ENCODE assay signal across 8 cellular contexts in the genomic region with DNA sequence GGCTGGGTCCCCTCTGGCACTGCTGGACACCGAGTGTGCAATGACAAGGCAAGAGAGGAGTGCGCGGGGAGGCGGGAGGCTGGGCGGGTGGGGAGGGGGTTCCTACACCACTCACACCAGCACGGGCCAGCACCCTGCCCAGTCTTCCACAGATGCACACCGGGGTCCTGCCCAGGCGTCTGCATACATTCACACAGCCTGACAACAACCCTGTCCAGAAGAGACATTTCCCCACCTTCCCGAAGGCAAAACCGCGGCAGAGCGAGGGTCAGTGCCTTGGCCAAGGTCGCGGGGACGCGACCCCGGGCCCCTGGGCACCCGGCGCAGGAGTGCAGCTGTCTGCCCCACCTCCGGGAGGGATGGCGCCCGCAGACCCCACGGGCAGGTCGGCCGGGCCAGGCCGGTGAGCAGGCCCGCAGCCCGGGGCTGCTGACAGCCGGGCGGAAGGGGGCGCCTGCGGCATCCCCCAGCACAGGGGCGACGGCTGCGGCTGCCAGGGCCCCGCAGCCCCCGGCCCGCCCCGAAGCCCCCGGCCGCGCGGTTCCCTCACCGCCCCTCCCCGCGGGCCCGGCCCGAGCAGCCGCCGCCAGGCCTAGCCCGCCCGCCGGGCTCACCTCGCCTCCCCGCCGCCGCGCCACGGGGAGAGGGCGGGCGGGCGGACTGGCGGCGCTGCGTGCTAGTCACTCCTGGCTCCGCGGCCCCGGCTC. TPM values are rescaled to one million over a fixed set of nuclear protein-coding genes. Genes with fewer than 3 reads are reported as not detected.
A peak's percentile ranks its signal among the peaks of the same experiment; 100 is the strongest.
DNase-seq lines count a peak whose midpoint lies in the region; ATAC-seq and TF ChIP-seq lines count a peak whose summit lies in the region.

No MANE protein-coding gene starts in this region.

- no peaks in the 10 kb centered on the region for H3K27me3 ChIP-seq in left lung
- no peaks in the 10 kb centered on the region for H3K27me3 ChIP-seq in testis

- WGBS in testis, 2 donors = 0% methylated on average over 1 to 29 of the region's 68 CpGs

- no TSS peak for BruUV-seq in MCF 10A (replicated peaks; lab: Mats Ljungman, UMichigan)

- no peak for TF ChIP-seq POLR2A in testis (IDR thresholded peaks at IDR 0.05)

- H3K9me3 Mint-ChIP-seq in MCF 10A (ENCODE audit: unreplicated experiment) = no peaks in the 10 kb centered on the region

- no peaks in the 10 kb centered on the region for H3K27me3 Mint-ChIP-seq in MCF 10A (ENCODE audit: insufficient read depth, unreplicated experiment)

- H3K9me3 ChIP-seq in left lung = no peaks in the 10 kb centered on the region
- no peaks in the 10 kb centered on the region for H3K9me3 ChIP-seq in testis

- peak; percentile 11 for DNase-seq in stimulated activated CD4-positive, alpha-beta T cell treated with anti-CD3 and anti-CD28 coated beads, Interleukin-4, amount 100 ng/mL, for 24 hours
- DNase-seq in stimulated activated CD4-positive, alpha-beta T cell treated with anti-CD3 and anti-CD28 coated beads, Interleukin-4, amount 100 ng/mL, for 1 hour = no peak
- DNase-seq in NAMALWA (ENCODE audit: low spot score) = peak; percentile 52
- DNase-seq in MCF 10A (ENCODE audit: unreplicated experiment) = peak; percentile 28
- DNase-seq in left lung = no peak
- DNase-seq in testis = peak; percentile 26
- DNase-seq in OCI-M2 (lab: John Stamatoyannopoulos, UW; ENCODE audit: unreplicated experiment) = no peak

- peak overlapping the region; percentile 71 for H3K4me3 Mint-ChIP-seq in MCF 10A (ENCODE audit: unreplicated experiment)

- H3K4me1 ChIP-seq in left lung = peaks cover 16 to 35% of the 10 kb centered on the region in 2 donors
- peaks cover 26% of the 10 kb centered on the region for H3K4me1 ChIP-seq in testis

- peaks cover 52% of the 10 kb centered on the region for H3K4me1 Mint-ChIP-seq in MCF 10A (ENCODE audit: insufficient read depth, unreplicated experiment)

- peak; percentile 34 for ATAC-seq in HG02610 (IDR thresholded peaks at IDR 0.05; ENCODE audit: unreplicated experiment)
- no peak for ATAC-seq in left lung

- TF ChIP-seq CTCF in MCF 10A (IDR thresholded peaks at IDR 0.05; ENCODE audit: unreplicated experiment) = peak; percentile 23
- no peak for TF ChIP-seq CTCF in left lung (IDR thresholded peaks at IDR 0.05)
- TF ChIP-seq CTCF in testis (IDR thresholded peaks at IDR 0.05) = no peak

- H3K4me3 ChIP-seq in left lung = peak overlapping the region; percentile 57 to 64
- peak overlapping the region; percentile 68 to 87 for H3K4me3 ChIP-seq in testis

- H3K27ac ChIP-seq in left lung = peak overlapping the region in 1 of 2 donors; percentile 28
- H3K27ac ChIP-seq in testis = peak overlapping the region in 1 of 2 donors; percentile 82

- CTCF ChIA-PET in MCF 10A (lab: Yijun Ruan, JAX) = interaction anchor here (0.7 to 7.3 kb wide), 12 partner anchors 12 to 286 kb away, joined by 3 to 212 read pairs (median 12); no protein-coding TSS in a partner anchor

- H3K36me3 ChIP-seq in left lung (no peaks in the 10 kb centered on the region), testis (ENCODE audit: low read depth, missing control alignments) (no peaks in the 10 kb centered on the region)

- H3K27ac Mint-ChIP-seq in MCF 10A (ENCODE audit: low read depth, unreplicated experiment) = peak overlapping the region; percentile 17

- POLR2A ChIA-PET in MCF 10A (lab: Yijun Ruan, JAX) = interaction anchor here (0.6 to 5.2 kb wide), 18 partner anchors 9 to 915 kb away, joined by 3 to 37 read pairs (median 4); partner anchors contain the start of genes CNOT6 and RNF130

- intact Hi-C loops in MCF 10A (cut with micrococcal nuclease) (no loop called here), left lung (cut with DNase I) (loop anchor here in 1 of 2 donors (5.0 kb wide), 1 partner anchor 176 kb away; no protein-coding TSS in a partner anchor), testis (cut with DNase I; ENCODE audit: low total_unique reads) (no loop called here)

- peaks cover 11% of the 10 kb centered on the region for H3K36me3 Mint-ChIP-seq in MCF 10A (ENCODE audit: insufficient read depth, unreplicated experiment)

RNA-seq across cellular contexts. Expression of gene MAPK9, which starts 0.5 kb away (rescaled TPM):
- total RNA-seq in MCF 10A (2022) (64.0 and 70.8 TPM in 2 replicates), left lung (10 to 100 TPM; 42.4 to 44.9 TPM), testis (10 to 100 TPM; 54.3 to 57.0 TPM)
- polyA plus RNA-seq in testis (ENCODE audit: insufficient read depth, low read depth, low replicate concordance) = 34.9 TPM

Comparison
In these comparisons a context has a peak if more than half of its experiments do, and no peak if none do; other contexts are left out.
1. DNase-seq: peak in stimulated activated CD4-positive, alpha-beta T cell treated with anti-CD3 and anti-CD28 coated beads, Interleukin-4, amount 100 ng/mL, for 24 hours (single experiment), NAMALWA (single experiment), MCF 10A (single experiment) and testis (single experiment); none in stimulated activated CD4-positive, alpha-beta T cell treated with anti-CD3 and anti-CD28 coated beads, Interleukin-4, amount 100 ng/mL, for 1 hour (single experiment), left lung (0 of 2) and OCI-M2 (single experiment).